ENCODE assay signal across 1 cellular context in the genomic region with DNA sequence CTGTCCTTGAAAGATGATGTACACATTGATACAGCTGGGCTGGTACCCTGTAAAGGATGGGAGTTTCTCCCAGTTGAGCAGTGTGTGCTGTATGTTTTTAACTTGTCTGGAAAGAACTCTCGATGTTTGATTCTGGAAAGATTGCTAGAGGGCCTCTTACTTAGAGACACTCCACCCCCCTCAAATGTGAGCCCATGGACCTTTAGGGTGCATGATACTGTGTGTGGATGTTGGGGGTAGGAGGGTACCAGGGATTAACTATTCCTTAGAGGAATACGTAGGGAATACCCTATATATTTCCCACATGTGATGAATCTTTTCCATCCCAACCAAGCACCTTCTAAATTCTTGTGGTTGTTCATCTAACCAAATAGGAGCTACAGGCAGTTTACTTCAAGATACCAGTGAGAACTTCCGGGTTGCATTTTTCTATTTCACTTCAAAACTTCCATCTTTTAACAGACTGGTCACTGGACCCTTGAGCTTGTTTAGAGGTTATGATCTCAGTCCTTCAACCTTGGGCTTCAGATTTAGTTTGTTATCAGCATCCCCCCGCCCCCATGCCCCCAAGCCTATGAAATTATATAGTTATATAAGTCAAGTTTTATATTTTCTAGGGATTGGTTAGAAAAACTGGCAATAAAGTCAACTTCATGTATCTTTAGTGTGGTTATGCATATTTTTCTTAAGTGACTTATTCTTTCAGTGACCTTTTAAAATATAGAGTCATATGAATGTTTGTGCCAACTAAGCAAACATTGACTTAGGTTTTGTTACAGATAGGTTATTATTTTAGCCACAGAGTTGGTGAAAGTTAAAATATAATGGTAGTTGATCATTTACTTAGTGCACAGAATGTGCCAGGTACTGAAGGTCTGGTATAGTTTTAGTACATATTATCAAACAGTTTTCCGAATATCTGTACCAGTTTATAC.
TF ChIP-seq lines count a peak whose summit lies in the region.

No MANE protein-coding gene starts in this region.

TF ChIP-seq in liver, 16 proteins besides CTCF, POLR2A, EP300 and RAD21 (continued from another document):
- TF ChIP-seq NR2F2 (IDR thresholded peaks at IDR 0.05) (no peak), EGR1 (IDR thresholded peaks at IDR 0.05; ENCODE audit: low read depth in 2 of 2) (no peak), GABPA (IDR thresholded peaks at IDR 0.05 in 1 of 2, conservative IDR thresholded peaks at IDR 0.05 in 1 of 2) (no peak), FOXA2 (IDR thresholded peaks at IDR 0.05) (peak; percentile 5), TAF1 (conservative IDR thresholded peaks at IDR 0.05) (no peak)
- TF ChIP-seq, protein P1, sequence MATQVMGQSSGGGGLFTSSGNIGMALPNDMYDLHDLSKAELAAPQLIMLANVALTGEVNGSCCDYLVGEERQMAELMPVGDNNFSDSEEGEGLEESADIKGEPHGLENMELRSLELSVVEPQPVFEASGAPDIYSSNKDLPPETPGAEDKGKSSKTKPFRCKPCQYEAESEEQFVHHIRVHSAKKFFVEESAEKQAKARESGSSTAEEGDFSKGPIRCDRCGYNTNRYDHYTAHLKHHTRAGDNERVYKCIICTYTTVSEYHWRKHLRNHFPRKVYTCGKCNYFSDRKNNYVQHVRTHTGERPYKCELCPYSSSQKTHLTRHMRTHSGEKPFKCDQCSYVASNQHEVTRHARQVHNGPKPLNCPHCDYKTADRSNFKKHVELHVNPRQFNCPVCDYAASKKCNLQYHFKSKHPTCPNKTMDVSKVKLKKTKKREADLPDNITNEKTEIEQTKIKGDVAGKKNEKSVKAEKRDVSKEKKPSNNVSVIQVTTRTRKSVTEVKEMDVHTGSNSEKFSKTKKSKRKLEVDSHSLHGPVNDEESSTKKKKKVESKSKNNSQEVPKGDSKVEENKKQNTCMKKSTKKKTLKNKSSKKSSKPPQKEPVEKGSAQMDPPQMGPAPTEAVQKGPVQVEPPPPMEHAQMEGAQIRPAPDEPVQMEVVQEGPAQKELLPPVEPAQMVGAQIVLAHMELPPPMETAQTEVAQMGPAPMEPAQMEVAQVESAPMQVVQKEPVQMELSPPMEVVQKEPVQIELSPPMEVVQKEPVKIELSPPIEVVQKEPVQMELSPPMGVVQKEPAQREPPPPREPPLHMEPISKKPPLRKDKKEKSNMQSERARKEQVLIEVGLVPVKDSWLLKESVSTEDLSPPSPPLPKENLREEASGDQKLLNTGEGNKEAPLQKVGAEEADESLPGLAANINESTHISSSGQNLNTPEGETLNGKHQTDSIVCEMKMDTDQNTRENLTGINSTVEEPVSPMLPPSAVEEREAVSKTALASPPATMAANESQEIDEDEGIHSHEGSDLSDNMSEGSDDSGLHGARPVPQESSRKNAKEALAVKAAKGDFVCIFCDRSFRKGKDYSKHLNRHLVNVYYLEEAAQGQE (IDR thresholded peaks at IDR 0.05) = no peak
